ENCODE assay signal across 18 cellular contexts in genomic region chr11:64095949-64096348, GRCh38.
A peak's percentile ranks its signal among the peaks of the same experiment; 100 is the strongest.
DNase-seq lines count a peak whose midpoint lies in the region; ATAC-seq and TF ChIP-seq lines count a peak whose summit lies in the region.
"Had no signal": no experiment of that assay in that cellular context is flagged by ENCODE, and none has a peak within 500 bp of the region (broad histone marks: within the 10 kb centered on the region; RNA-seq: fewer than 3 reads in every experiment).

No MANE protein-coding gene starts in this region.

- no peak overlapping the region for H2BK5ac ChIP-seq in IMR-90 (ENCODE audit: low read depth, low read length, poor library complexity, severe bottlenecking)

- H3K27ac ChIP-seq in A673 (ENCODE audit: low read depth, low read length, poor library complexity, severe bottlenecking) (peak overlapping the region; percentile 55), IMR-90 (ENCODE audit: insufficient read depth, low read length) (no peak overlapping the region), hepatocyte (peak overlapping the region; percentile 66), adrenal gland (peak overlapping the region in 1 of 5 donors; percentile 49)
- H3K27ac ChIP-seq: PC-9 had no signal

- no peak overlapping the region for H2AK9ac ChIP-seq in IMR-90 (replicated peaks; ENCODE audit: low read depth, low read length, poor library complexity)

- no peak overlapping the region for H4K8ac ChIP-seq in IMR-90 (ENCODE audit: low read depth in 2 of 2, low read length in 2 of 2)

- peaks cover 14% of the 10 kb centered on the region for H3K9me1 ChIP-seq in IMR-90 (ENCODE audit: insufficient read depth, low read length)

- no peak overlapping the region for H3K4ac ChIP-seq in IMR-90 (ENCODE audit: low read depth, low read length)

- 70% methylated on average over 9 of the region's 14 CpGs; no CpG with 5 or more reads in 1 of the 2 experiments for WGBS in IMR-90 (ENCODE audit: extremely low coverage in 2 of 2, insufficient read length in 1 of 2), 2 experiments
- 82% methylated on average over 14 of the region's 14 CpGs for WGBS in hepatocyte (ENCODE audit: low lambda C conversion rate, missing lambda C conversion rate)
- 60 to 80% (median 76%) methylated on average over 2 to 14 of the region's 14 CpGs for WGBS in adrenal gland, 4 donors

- peaks cover 3 to 17% of the 10 kb centered on the region in 2 experiments; a peak in 2 of 4 replicates for H3K79me1 ChIP-seq in IMR-90 (ENCODE audit: low read depth in 1 of 2, low read length in 2 of 2)

- POLR2A ChIA-PET in A673 (lab: Charles Lee; ENCODE audit: low non-redundant PET) (interaction anchor here (0.6 kb wide), 2 partner anchors 91 to 120 kb away, joined by 3 read pairs; no protein-coding TSS in a partner anchor), IMR-90 (lab: Charles Lee; ENCODE audit: unreplicated experiment) (no interaction called here)

- no peak overlapping the region for H3K18ac ChIP-seq in IMR-90 (ENCODE audit: low read depth, low read length)

- no peak overlapping the region for H4K5ac ChIP-seq in IMR-90 (ENCODE audit: low read depth, low read length)

- H2AK5ac ChIP-seq in IMR-90 (ENCODE audit: low read depth, low read length): 0 out of 2 replicates have a peak overlapping the region, but pooled peaks have one; percentile 43

- no peaks in the 10 kb centered on the region for H3K36me3 ChIP-seq in A673 (ENCODE audit: insufficient read depth, low read length, poor library complexity, severe bottlenecking)
- no peaks in the 10 kb centered on the region for H3K36me3 ChIP-seq in IMR-90 (ENCODE audit: control insufficient read depth, insufficient read depth, low read length)
- no peaks in the 10 kb centered on the region for H3K36me3 ChIP-seq in hepatocyte (replicated peaks; ENCODE audit: insufficient read depth, low read depth)
- no peaks in the 10 kb centered on the region for H3K36me3 ChIP-seq in adrenal gland (replicated peaks in 1 of 2)

- no peak overlapping the region for H3K56ac ChIP-seq in IMR-90 (ENCODE audit: extremely low read depth, insufficient read depth, low read length)

- in situ Hi-C loops in IMR-90 (cut with MboI; ENCODE audit: low sequenced_read_pairs): no loop called here

- no peaks in the 10 kb centered on the region for H3K9me3 ChIP-seq in A673 (ENCODE audit: low read depth, low read length, poor library complexity, severe bottlenecking)
- no peaks in the 10 kb centered on the region for H3K9me3 ChIP-seq in IMR-90 (ENCODE audit: control insufficient read depth, insufficient read depth, low read length)
- H3K9me3 ChIP-seq in hepatocyte (ENCODE audit: low read depth): no peaks in the 10 kb centered on the region
- no peaks in the 10 kb centered on the region for H3K9me3 ChIP-seq in adrenal gland (replicated peaks in 1 of 3)
- H3K9me3 ChIP-seq: Caco-2 had no signal

- H3K27me3 ChIP-seq in A673 (replicated peaks; ENCODE audit: insufficient read depth, low read depth, low read length, poor library complexity): no peaks in the 10 kb centered on the region
- peaks cover 9% of the 10 kb centered on the region for H3K27me3 ChIP-seq in IMR-90 (ENCODE audit: control insufficient read depth, insufficient read depth, low read length)
- H3K27me3 ChIP-seq in hepatocyte: no peaks in the 10 kb centered on the region
- no peaks in the 10 kb centered on the region for H3K27me3 ChIP-seq in adrenal gland

- no peak overlapping the region for H3K14ac ChIP-seq in IMR-90 (replicated peaks; ENCODE audit: low read depth, low read length)

- ATAC-seq in IMR-90 (ENCODE audit: low read depth): no peak
- no peak for ATAC-seq in GM19397 (IDR thresholded peaks at IDR 0.05; ENCODE audit: unreplicated experiment)
- no peak for ATAC-seq in HG03280 (IDR thresholded peaks at IDR 0.05; ENCODE audit: unreplicated experiment)
- ATAC-seq: stimulated activated naive CD8-positive, alpha-beta T cell treated with anti-CD3 and anti-CD28 coated beads, Interleukin-15, Interleukin-2, amounts not matched to agents 100 U/mL and 50 U/mL, for 24 hours had no signal

- intact Hi-C loops in A673 (cut with micrococcal nuclease; ENCODE audit: unreplicated experiment): no loop called here
- intact Hi-C loops in IMR-90 (cut with micrococcal nuclease): no loop called here
- intact Hi-C loops in adrenal gland (cut with DNase I): no loop called here

- H4K91ac ChIP-seq in IMR-90 (ENCODE audit: insufficient read depth, low read depth, low read length): no peak overlapping the region

- dilution Hi-C loops in IMR-90 (cut with HindIII; ENCODE audit: low sequenced_read_pairs, unreplicated experiment): no loop called here

- TF ChIP-seq POLR2A in IMR-90 (IDR thresholded peaks at IDR 0.05; ENCODE audit: low read depth, low read length) (no peak), adrenal gland (IDR thresholded peaks at IDR 0.05) (no peak)

- CTCF ChIA-PET in A673 (lab: Charles Lee): no interaction called here
- CTCF ChIA-PET in IMR-90 (lab: Yijun Ruan, JAX): no interaction called here

- H3K4me3 ChIP-seq in A673 (ENCODE audit: low read depth, low read length, poor library complexity, severe bottlenecking): no peak overlapping the region
- H3K4me3 ChIP-seq in IMR-90 (ENCODE audit: insufficient read depth, low read depth, low read length): no peak overlapping the region
- no peak overlapping the region for H3K4me3 ChIP-seq in hepatocyte
- H3K4me3 ChIP-seq in adrenal gland: no peak overlapping the region
- H3K4me3 ChIP-seq: PC-9 had no signal

- DNase-seq in A673 (ENCODE audit: low spot score): no peak
- no peak for DNase-seq in IMR-90
- DNase-seq in NCI-H774 (lab: John Stamatoyannopoulos, UW): peak; percentile 43
- DNase-seq in hepatocyte (ENCODE audit: low spot score): no peak
- DNase-seq in adrenal gland: no peak
- DNase-seq in GOT3 (lab: John Stamatoyannopoulos, UW): no peak
- DNase-seq: activated CD4-positive, alpha-beta T cell treated with anti-CD3 and anti-CD28 coated beads, Interleukin-2, amount 50 U/mL, for 1 hour; activated naive CD4-positive, alpha-beta T cell treated with anti-CD3 and anti-CD28 coated beads, Interleukin-2, amount 10 ng/mL, durations not matched to agents 7 days and 5 days; activated T-cell treated with anti-CD3 and anti-CD28 coated beads for 4 hours; Caco-2; erythroblast; H9; NCI-H510A; PC-9; stimulated activated CD4-positive, alpha-beta T cell treated with anti-CD3 and anti-CD28 coated beads, Interleukin-15, amount 100 ng/mL, for 24 hours; stimulated activated naive CD8-positive, alpha-beta T cell treated with anti-CD3 and anti-CD28 coated beads, Interleukin-15, Interleukin-2, amounts not matched to agents 100 U/mL and 50 U/mL, for 24 hours had no signal

- H3K9ac ChIP-seq in IMR-90 (ENCODE audit: low read depth, low read length): no peak overlapping the region

- H2AFZ ChIP-seq in IMR-90 (replicated peaks; ENCODE audit: low read length, poor library complexity) (no peak overlapping the region), hepatocyte (no peak overlapping the region)
- H2AFZ ChIP-seq: PC-9 had no signal

- TF ChIP-seq CTCF in A673 (conservative IDR thresholded peaks at IDR 0.05; ENCODE audit: low read depth, low read length) (no peak), IMR-90 (conservative IDR thresholded peaks at IDR 0.05; ENCODE audit: low read depth, low read length) (no peak), hepatocyte (IDR thresholded peaks at IDR 0.05; ENCODE audit: poor library complexity) (no peak), adrenal gland (IDR thresholded peaks at IDR 0.05) (no peak)

- H2BK120ac ChIP-seq in IMR-90 (ENCODE audit: low read depth, low read length): no peak overlapping the region

- H3K9me2 ChIP-seq in hepatocyte (replicated peaks; ENCODE audit: insufficient read depth): no peaks in the 10 kb centered on the region

- no peaks in the 10 kb centered on the region for H3K79me2 ChIP-seq in hepatocyte

- H4K20me1 ChIP-seq in IMR-90 (ENCODE audit: insufficient read depth, low read length): peaks cover 12% of the 10 kb centered on the region
- no peaks in the 10 kb centered on the region for H4K20me1 ChIP-seq in hepatocyte (ENCODE audit: insufficient read depth, poor library complexity, severe bottlenecking)

- BruUV-seq in A673 (replicated peaks; lab: Mats Ljungman, UMichigan) (no TSS peak), IMR-90 (replicated peaks; lab: Mats Ljungman, UMichigan) (no TSS peak)

- peaks cover 50% of the 10 kb centered on the region for H3K4me1 ChIP-seq in A673 (ENCODE audit: insufficient read depth, low read length, poor library complexity, severe bottlenecking)
- H3K4me1 ChIP-seq in IMR-90 (ENCODE audit: control insufficient read depth, insufficient read depth, low read length): peaks cover 29% of the 10 kb centered on the region
- peaks cover 39% of the 10 kb centered on the region for H3K4me1 ChIP-seq in hepatocyte (ENCODE audit: insufficient read depth)
- peaks cover 8 to 23% of the 10 kb centered on the region in 2 donors for H3K4me1 ChIP-seq in adrenal gland (replicated peaks in 1 of 2)
- H3K4me1 ChIP-seq: Caco-2 had no signal

- no peak overlapping the region for H2BK15ac ChIP-seq in IMR-90 (ENCODE audit: low read depth, low read length)

- H3K4me2 ChIP-seq in IMR-90 (ENCODE audit: low read depth, low read length) (no peak overlapping the region), hepatocyte (no peak overlapping the region)
- H3K4me2 ChIP-seq: PC-9 had no signal

- H2BK20ac ChIP-seq in IMR-90 (ENCODE audit: low read depth, low read length): no peak overlapping the region

- TF ChIP-seq RAD21 in IMR-90 (IDR thresholded peaks at IDR 0.05; ENCODE audit: low read length): no peak

- no peak overlapping the region for H3K23ac ChIP-seq in IMR-90 (ENCODE audit: low read depth, low read length)

TF ChIP-seq in IMR-90, 13 proteins besides CTCF, POLR2A, EP300 and RAD21:
- TF ChIP-seq NFE2L2 (IDR thresholded peaks at IDR 0.05; ENCODE audit: low read depth, low read length): no peak
- no peak for TF ChIP-seq USF2 (IDR thresholded peaks at IDR 0.05; ENCODE audit: low read depth, low read length)
- TF ChIP-seq SMC3 (IDR thresholded peaks at IDR 0.05; ENCODE audit: low read depth, low read length): no peak
- no peak for TF ChIP-seq MAFK (IDR thresholded peaks at IDR 0.05; ENCODE audit: low read depth, low read length)
- TF ChIP-seq FOS (IDR thresholded peaks at IDR 0.05; ENCODE audit: low read depth, low read length): no peak
